Comparison of ENCODE assay signal across 1 cellular context in the genomic region with DNA sequence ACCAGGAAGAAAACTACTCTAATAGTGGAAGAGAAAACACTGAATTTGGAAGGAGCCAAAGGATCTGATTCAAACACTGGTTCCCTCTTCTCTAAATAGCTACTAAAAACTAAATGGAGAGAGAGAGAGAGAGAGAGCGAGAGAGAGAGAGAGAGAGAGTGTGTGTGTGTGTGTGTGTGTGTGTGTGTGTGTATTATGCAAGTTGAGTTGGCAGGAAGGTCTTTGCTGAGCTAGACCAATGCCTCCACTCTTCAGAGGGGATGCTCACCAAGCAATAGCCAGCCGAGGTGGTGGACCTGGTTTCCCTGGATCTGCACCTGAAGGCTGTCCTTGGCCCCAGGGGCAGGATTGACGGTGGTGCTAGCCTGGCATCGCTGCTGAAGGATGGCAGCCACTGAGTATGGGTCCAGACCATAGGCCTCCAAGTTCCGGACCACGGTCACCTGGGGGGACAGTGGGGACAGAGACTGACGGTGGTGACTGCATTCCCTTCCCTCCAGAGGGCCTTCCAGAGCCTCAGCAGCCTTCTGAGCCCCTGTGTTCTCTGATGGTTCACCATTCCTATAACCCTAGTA.
TF ChIP-seq lines count a peak whose summit lies in the region.

No MANE protein-coding gene starts in this region.

TF ChIP-seq in GM12878, 131 proteins besides CTCF, POLR2A, EP300 and RAD21:
- TF ChIP-seq, protein P1, sequence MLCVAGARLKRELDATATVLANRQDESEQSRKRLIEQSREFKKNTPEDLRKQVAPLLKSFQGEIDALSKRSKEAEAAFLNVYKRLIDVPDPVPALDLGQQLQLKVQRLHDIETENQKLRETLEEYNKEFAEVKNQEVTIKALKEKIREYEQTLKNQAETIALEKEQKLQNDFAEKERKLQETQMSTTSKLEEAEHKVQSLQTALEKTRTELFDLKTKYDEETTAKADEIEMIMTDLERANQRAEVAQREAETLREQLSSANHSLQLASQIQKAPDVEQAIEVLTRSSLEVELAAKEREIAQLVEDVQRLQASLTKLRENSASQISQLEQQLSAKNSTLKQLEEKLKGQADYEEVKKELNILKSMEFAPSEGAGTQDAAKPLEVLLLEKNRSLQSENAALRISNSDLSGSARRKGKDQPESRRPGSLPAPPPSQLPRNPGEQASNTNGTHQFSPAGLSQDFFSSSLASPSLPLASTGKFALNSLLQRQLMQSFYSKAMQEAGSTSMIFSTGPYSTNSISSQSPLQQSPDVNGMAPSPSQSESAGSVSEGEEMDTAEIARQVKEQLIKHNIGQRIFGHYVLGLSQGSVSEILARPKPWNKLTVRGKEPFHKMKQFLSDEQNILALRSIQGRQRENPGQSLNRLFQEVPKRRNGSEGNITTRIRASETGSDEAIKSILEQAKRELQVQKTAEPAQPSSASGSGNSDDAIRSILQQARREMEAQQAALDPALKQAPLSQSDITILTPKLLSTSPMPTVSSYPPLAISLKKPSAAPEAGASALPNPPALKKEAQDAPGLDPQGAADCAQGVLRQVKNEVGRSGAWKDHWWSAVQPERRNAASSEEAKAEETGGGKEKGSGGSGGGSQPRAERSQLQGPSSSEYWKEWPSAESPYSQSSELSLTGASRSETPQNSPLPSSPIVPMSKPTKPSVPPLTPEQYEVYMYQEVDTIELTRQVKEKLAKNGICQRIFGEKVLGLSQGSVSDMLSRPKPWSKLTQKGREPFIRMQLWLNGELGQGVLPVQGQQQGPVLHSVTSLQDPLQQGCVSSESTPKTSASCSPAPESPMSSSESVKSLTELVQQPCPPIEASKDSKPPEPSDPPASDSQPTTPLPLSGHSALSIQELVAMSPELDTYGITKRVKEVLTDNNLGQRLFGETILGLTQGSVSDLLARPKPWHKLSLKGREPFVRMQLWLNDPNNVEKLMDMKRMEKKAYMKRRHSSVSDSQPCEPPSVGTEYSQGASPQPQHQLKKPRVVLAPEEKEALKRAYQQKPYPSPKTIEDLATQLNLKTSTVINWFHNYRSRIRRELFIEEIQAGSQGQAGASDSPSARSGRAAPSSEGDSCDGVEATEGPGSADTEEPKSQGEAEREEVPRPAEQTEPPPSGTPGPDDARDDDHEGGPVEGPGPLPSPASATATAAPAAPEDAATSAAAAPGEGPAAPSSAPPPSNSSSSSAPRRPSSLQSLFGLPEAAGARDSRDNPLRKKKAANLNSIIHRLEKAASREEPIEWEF (IDR thresholded peaks at IDR 0.05; ENCODE audit: insufficient replicate concordance, low read depth, low read length), result no peak
- TF ChIP-seq CEBPB (IDR thresholded peaks at IDR 0.05; ENCODE audit: borderline replicate concordance in 1 of 2, low read depth in 2 of 2, low read length in 2 of 2), result no peak
- TF ChIP-seq, protein P2, sequence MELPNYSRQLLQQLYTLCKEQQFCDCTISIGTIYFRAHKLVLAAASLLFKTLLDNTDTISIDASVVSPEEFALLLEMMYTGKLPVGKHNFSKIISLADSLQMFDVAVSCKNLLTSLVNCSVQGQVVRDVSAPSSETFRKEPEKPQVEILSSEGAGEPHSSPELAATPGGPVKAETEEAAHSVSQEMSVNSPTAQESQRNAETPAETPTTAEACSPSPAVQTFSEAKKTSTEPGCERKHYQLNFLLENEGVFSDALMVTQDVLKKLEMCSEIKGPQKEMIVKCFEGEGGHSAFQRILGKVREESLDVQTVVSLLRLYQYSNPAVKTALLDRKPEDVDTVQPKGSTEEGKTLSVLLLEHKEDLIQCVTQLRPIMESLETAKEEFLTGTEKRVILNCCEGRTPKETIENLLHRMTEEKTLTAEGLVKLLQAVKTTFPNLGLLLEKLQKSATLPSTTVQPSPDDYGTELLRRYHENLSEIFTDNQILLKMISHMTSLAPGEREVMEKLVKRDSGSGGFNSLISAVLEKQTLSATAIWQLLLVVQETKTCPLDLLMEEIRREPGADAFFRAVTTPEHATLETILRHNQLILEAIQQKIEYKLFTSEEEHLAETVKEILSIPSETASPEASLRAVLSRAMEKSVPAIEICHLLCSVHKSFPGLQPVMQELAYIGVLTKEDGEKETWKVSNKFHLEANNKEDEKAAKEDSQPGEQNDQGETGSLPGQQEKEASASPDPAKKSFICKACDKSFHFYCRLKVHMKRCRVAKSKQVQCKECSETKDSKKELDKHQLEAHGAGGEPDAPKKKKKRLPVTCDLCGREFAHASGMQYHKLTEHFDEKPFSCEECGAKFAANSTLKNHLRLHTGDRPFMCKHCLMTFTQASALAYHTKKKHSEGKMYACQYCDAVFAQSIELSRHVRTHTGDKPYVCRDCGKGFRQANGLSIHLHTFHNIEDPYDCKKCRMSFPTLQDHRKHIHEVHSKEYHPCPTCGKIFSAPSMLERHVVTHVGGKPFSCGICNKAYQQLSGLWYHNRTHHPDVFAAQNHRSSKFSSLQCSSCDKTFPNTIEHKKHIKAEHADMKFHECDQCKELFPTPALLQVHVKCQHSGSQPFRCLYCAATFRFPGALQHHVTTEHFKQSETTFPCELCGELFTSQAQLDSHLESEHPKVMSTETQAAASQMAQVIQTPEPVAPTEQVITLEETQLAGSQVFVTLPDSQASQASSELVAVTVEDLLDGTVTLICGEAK (IDR thresholded peaks at IDR 0.05; ENCODE audit: borderline replicate concordance), result no peak
- TF ChIP-seq, protein P3, sequence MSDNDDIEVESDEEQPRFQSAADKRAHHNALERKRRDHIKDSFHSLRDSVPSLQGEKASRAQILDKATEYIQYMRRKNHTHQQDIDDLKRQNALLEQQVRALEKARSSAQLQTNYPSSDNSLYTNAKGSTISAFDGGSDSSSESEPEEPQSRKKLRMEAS (IDR thresholded peaks at IDR 0.05; ENCODE audit: low read depth, low read length), result no peak
- TF ChIP-seq, protein P4, sequence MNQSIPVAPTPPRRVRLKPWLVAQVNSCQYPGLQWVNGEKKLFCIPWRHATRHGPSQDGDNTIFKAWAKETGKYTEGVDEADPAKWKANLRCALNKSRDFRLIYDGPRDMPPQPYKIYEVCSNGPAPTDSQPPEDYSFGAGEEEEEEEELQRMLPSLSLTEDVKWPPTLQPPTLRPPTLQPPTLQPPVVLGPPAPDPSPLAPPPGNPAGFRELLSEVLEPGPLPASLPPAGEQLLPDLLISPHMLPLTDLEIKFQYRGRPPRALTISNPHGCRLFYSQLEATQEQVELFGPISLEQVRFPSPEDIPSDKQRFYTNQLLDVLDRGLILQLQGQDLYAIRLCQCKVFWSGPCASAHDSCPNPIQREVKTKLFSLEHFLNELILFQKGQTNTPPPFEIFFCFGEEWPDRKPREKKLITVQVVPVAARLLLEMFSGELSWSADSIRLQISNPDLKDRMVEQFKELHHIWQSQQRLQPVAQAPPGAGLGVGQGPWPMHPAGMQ (IDR thresholded peaks at IDR 0.05; ENCODE audit: borderline replicate concordance), result no peak
- TF ChIP-seq RUNX3 (IDR thresholded peaks at IDR 0.05; ENCODE audit: low read length), result no peak
- TF ChIP-seq, protein P5, sequence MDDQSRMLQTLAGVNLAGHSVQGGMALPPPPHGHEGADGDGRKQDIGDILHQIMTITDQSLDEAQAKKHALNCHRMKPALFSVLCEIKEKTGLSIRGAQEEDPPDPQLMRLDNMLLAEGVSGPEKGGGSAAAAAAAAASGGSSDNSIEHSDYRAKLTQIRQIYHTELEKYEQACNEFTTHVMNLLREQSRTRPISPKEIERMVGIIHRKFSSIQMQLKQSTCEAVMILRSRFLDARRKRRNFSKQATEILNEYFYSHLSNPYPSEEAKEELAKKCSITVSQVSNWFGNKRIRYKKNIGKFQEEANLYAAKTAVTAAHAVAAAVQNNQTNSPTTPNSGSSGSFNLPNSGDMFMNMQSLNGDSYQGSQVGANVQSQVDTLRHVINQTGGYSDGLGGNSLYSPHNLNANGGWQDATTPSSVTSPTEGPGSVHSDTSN (IDR thresholded peaks at IDR 0.05; ENCODE audit: insufficient replicate concordance, low read depth, low read length), result no peak
TF ChIP-seq in GM12878: peak in this region for 0.
